1 cellular context compared by ENCODE assay signal in the genomic region with DNA sequence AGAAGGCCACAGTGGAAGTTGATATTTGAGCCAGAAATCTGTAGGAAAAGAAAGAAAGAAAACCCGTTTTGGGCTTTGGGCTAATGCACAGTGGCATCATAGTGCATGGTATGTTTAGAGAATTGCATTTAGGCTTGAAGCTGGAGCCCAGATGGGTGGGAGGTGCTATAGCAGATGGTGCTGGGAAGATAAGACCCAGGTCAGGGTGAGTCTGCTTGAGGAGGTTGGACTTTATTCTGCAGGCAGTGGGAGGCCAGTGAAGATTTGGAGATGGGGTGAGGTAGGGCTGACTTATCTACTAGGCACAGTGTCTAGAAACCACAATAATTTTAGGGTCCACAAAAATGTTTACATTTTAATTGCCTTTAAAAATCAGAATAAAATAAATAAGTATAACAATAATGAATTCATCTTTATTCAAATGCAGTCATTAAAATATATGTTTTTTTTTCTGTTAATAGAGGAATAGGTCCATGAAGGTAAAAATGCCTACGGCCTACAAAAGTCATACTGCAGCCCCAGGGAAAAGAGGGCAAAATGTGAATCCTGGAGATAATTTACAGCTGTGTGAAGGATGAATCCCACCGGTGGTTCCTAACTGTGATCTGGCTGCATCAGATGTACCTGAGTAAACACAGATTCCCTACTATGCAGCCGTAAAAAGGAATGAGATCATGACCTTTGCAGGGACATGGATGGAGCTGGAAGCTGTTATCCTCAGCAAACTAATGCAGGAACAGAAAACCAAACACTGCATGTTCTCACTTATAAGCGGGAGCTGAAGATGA.
TF ChIP-seq lines count a peak whose summit lies in the region.

No MANE protein-coding gene starts in this region.

TF ChIP-seq in K562, 482 proteins besides CTCF, POLR2A, EP300 and RAD21 (continued from another document and continues in another):
- TF ChIP-seq, protein P1, sequence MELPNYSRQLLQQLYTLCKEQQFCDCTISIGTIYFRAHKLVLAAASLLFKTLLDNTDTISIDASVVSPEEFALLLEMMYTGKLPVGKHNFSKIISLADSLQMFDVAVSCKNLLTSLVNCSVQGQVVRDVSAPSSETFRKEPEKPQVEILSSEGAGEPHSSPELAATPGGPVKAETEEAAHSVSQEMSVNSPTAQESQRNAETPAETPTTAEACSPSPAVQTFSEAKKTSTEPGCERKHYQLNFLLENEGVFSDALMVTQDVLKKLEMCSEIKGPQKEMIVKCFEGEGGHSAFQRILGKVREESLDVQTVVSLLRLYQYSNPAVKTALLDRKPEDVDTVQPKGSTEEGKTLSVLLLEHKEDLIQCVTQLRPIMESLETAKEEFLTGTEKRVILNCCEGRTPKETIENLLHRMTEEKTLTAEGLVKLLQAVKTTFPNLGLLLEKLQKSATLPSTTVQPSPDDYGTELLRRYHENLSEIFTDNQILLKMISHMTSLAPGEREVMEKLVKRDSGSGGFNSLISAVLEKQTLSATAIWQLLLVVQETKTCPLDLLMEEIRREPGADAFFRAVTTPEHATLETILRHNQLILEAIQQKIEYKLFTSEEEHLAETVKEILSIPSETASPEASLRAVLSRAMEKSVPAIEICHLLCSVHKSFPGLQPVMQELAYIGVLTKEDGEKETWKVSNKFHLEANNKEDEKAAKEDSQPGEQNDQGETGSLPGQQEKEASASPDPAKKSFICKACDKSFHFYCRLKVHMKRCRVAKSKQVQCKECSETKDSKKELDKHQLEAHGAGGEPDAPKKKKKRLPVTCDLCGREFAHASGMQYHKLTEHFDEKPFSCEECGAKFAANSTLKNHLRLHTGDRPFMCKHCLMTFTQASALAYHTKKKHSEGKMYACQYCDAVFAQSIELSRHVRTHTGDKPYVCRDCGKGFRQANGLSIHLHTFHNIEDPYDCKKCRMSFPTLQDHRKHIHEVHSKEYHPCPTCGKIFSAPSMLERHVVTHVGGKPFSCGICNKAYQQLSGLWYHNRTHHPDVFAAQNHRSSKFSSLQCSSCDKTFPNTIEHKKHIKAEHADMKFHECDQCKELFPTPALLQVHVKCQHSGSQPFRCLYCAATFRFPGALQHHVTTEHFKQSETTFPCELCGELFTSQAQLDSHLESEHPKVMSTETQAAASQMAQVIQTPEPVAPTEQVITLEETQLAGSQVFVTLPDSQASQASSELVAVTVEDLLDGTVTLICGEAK (IDR thresholded peaks at IDR 0.05) = no peak
- TF ChIP-seq, protein P1 (CRISPR knock-in tag; IDR thresholded peaks at IDR 0.05) = no peak
- TF ChIP-seq TEAD1 (CRISPR knock-in tag; IDR thresholded peaks at IDR 0.05) = peak in 1 of 2 experiments; percentile 55; a peak in 1 of 4 replicates
- no peak for TF ChIP-seq RFX1 (IDR thresholded peaks at IDR 0.05)
- peak; percentile 30; the same call in 1 of the 2 replicates for TF ChIP-seq RAD51 (IDR thresholded peaks at IDR 0.05; ENCODE audit: borderline replicate concordance, low read depth)
- no peak for TF ChIP-seq PHF8 (IDR thresholded peaks at IDR 0.05; ENCODE audit: borderline replicate concordance, low read length)
- no peak for TF ChIP-seq PYGO2 (tag; IDR thresholded peaks at IDR 0.05)
- TF ChIP-seq, protein P2, sequence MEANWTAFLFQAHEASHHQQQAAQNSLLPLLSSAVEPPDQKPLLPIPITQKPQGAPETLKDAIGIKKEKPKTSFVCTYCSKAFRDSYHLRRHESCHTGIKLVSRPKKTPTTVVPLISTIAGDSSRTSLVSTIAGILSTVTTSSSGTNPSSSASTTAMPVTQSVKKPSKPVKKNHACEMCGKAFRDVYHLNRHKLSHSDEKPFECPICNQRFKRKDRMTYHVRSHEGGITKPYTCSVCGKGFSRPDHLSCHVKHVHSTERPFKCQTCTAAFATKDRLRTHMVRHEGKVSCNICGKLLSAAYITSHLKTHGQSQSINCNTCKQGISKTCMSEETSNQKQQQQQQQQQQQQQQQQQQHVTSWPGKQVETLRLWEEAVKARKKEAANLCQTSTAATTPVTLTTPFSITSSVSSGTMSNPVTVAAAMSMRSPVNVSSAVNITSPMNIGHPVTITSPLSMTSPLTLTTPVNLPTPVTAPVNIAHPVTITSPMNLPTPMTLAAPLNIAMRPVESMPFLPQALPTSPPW (CRISPR knock-in tag; IDR thresholded peaks at IDR 0.05) = peak; percentile 65
- no peak for TF ChIP-seq ZFP1 (CRISPR knock-in tag; IDR thresholded peaks at IDR 0.05)
- no peak for TF ChIP-seq SETDB1 (IDR thresholded peaks at IDR 0.05; ENCODE audit: low read length)
- no peak for TF ChIP-seq POLR3G (IDR thresholded peaks at IDR 0.05; ENCODE audit: extremely low read depth, insufficient read length, insufficient replicate concordance)
- peak; percentile 63 for TF ChIP-seq MECOM (CRISPR knock-in tag; IDR thresholded peaks at IDR 0.05)
- no peak for TF ChIP-seq ATF1 (CRISPR knock-in tag; IDR thresholded peaks at IDR 0.05)
- TF ChIP-seq ATF1 (tag; IDR thresholded peaks at IDR 0.05) = peak; percentile 38; the same call in 1 of the 2 replicates
- no peak for TF ChIP-seq ZNF507 (tag; conservative IDR thresholded peaks at IDR 0.05)
- no peak for TF ChIP-seq PHF20 (IDR thresholded peaks at IDR 0.05; ENCODE audit: partially characterized antibody)
- TF ChIP-seq, protein P3, sequence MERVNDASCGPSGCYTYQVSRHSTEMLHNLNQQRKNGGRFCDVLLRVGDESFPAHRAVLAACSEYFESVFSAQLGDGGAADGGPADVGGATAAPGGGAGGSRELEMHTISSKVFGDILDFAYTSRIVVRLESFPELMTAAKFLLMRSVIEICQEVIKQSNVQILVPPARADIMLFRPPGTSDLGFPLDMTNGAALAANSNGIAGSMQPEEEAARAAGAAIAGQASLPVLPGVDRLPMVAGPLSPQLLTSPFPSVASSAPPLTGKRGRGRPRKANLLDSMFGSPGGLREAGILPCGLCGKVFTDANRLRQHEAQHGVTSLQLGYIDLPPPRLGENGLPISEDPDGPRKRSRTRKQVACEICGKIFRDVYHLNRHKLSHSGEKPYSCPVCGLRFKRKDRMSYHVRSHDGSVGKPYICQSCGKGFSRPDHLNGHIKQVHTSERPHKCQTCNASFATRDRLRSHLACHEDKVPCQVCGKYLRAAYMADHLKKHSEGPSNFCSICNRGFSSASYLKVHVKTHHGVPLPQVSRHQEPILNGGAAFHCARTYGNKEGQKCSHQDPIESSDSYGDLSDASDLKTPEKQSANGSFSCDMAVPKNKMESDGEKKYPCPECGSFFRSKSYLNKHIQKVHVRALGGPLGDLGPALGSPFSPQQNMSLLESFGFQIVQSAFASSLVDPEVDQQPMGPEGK (CRISPR knock-in tag; IDR thresholded peaks at IDR 0.05; ENCODE audit: borderline replicate concordance) = no peak
- TF ChIP-seq, protein P4, sequence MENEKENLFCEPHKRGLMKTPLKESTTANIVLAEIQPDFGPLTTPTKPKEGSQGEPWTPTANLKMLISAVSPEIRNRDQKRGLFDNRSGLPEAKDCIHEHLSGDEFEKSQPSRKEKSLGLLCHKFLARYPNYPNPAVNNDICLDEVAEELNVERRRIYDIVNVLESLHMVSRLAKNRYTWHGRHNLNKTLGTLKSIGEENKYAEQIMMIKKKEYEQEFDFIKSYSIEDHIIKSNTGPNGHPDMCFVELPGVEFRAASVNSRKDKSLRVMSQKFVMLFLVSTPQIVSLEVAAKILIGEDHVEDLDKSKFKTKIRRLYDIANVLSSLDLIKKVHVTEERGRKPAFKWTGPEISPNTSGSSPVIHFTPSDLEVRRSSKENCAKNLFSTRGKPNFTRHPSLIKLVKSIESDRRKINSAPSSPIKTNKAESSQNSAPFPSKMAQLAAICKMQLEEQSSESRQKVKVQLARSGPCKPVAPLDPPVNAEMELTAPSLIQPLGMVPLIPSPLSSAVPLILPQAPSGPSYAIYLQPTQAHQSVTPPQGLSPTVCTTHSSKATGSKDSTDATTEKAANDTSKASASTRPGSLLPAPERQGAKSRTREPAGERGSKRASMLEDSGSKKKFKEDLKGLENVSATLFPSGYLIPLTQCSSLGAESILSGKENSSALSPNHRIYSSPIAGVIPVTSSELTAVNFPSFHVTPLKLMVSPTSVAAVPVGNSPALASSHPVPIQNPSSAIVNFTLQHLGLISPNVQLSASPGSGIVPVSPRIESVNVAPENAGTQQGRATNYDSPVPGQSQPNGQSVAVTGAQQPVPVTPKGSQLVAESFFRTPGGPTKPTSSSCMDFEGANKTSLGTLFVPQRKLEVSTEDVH (IDR thresholded peaks at IDR 0.05; ENCODE audit: low read depth, partially characterized antibody) = no peak
- no peak for TF ChIP-seq ZNF764 (CRISPR knock-in tag; IDR thresholded peaks at IDR 0.05; ENCODE audit: low read depth)
- TF ChIP-seq NCOA2 (IDR thresholded peaks at IDR 0.05; ENCODE audit: partially characterized antibody in 2 of 2) = peak; percentile 10 to 69
- TF ChIP-seq ZNF785 (CRISPR knock-in tag; IDR thresholded peaks at IDR 0.05) = no peak
- TF ChIP-seq, protein P5, sequence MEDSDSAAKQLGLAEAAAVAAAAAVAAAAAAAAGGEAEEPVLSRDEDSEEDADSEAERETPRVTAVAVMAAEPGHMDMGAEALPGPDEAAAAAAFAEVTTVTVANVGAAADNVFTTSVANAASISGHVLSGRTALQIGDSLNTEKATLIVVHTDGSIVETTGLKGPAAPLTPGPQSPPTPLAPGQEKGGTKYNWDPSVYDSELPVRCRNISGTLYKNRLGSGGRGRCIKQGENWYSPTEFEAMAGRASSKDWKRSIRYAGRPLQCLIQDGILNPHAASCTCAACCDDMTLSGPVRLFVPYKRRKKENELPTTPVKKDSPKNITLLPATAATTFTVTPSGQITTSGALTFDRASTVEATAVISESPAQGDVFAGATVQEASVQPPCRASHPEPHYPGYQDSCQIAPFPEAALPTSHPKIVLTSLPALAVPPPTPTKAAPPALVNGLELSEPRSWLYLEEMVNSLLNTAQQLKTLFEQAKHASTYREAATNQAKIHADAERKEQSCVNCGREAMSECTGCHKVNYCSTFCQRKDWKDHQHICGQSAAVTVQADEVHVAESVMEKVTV (CRISPR knock-in tag; IDR thresholded peaks at IDR 0.05) = peak; percentile 9; the same call in 1 of the 2 replicates
- TF ChIP-seq ZNF384 (IDR thresholded peaks at IDR 0.05; ENCODE audit: low read depth, low read length) = no peak
- no peak for TF ChIP-seq RBM25 (IDR thresholded peaks at IDR 0.05; ENCODE audit: low read depth, low read length, severe bottlenecking)
- no peak for TF ChIP-seq HLTF (IDR thresholded peaks at IDR 0.05)
- no peak for TF ChIP-seq ASH1L (IDR thresholded peaks at IDR 0.05; ENCODE audit: borderline replicate concordance, low read depth, partially characterized antibody)
- TF ChIP-seq, protein P6, sequence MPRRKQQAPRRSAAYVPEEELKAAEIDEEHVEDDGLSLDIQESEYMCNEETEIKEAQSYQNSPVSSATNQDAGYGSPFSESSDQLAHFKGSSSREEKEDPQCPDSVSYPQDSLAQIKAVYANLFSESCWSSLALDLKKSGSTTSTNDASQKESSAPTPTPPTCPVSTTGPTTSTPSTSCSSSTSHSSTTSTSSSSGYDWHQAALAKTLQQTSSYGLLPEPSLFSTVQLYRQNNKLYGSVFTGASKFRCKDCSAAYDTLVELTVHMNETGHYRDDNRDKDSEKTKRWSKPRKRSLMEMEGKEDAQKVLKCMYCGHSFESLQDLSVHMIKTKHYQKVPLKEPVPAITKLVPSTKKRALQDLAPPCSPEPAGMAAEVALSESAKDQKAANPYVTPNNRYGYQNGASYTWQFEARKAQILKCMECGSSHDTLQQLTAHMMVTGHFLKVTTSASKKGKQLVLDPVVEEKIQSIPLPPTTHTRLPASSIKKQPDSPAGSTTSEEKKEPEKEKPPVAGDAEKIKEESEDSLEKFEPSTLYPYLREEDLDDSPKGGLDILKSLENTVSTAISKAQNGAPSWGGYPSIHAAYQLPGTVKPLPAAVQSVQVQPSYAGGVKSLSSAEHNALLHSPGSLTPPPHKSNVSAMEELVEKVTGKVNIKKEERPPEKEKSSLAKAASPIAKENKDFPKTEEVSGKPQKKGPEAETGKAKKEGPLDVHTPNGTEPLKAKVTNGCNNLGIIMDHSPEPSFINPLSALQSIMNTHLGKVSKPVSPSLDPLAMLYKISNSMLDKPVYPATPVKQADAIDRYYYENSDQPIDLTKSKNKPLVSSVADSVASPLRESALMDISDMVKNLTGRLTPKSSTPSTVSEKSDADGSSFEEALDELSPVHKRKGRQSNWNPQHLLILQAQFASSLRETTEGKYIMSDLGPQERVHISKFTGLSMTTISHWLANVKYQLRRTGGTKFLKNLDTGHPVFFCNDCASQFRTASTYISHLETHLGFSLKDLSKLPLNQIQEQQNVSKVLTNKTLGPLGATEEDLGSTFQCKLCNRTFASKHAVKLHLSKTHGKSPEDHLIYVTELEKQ (CRISPR knock-in tag; IDR thresholded peaks at IDR 0.05) = no peak
- TF ChIP-seq DNMT1 (IDR thresholded peaks at IDR 0.05) = no peak
- peak; percentile 49; the same call in 1 of the 2 replicates for TF ChIP-seq NCOA1 (IDR thresholded peaks at IDR 0.05; ENCODE audit: low read depth)
- TF ChIP-seq ZNF239 (CRISPR knock-in tag; IDR thresholded peaks at IDR 0.05) = no peak
- no peak for TF ChIP-seq ZNF586 (CRISPR knock-in tag; conservative IDR thresholded peaks at IDR 0.05)
- TF ChIP-seq SMC3 (conservative IDR thresholded peaks at IDR 0.05; ENCODE audit: insufficient read depth, low read depth, low read length) = no peak
- no peak for TF ChIP-seq BRCA1 (IDR thresholded peaks at IDR 0.05)
- TF ChIP-seq BRCA1 (CRISPR knock-in tag; IDR thresholded peaks at IDR 0.05) = no peak
- TF ChIP-seq NR2C1 (IDR thresholded peaks at IDR 0.05) = peak; percentile 21; the same call in 1 of the 2 replicates
- no peak for TF ChIP-seq NR2C1 (tag; IDR thresholded peaks at IDR 0.05)
- TF ChIP-seq TGIF2 (CRISPR knock-in tag; IDR thresholded peaks at IDR 0.05) = no peak
